ENCODE assay signal across 1 cellular context in genomic region chr11:86161373-86162255, GRCh38.
TF ChIP-seq lines count a peak whose summit lies in the region.

No MANE protein-coding gene starts in this region.

TF ChIP-seq in A549, 52 proteins besides CTCF, POLR2A, EP300 and RAD21 (continued from another document):
- no peak for TF ChIP-seq PBX3 (IDR thresholded peaks at IDR 0.05)
